In the genomic region with DNA sequence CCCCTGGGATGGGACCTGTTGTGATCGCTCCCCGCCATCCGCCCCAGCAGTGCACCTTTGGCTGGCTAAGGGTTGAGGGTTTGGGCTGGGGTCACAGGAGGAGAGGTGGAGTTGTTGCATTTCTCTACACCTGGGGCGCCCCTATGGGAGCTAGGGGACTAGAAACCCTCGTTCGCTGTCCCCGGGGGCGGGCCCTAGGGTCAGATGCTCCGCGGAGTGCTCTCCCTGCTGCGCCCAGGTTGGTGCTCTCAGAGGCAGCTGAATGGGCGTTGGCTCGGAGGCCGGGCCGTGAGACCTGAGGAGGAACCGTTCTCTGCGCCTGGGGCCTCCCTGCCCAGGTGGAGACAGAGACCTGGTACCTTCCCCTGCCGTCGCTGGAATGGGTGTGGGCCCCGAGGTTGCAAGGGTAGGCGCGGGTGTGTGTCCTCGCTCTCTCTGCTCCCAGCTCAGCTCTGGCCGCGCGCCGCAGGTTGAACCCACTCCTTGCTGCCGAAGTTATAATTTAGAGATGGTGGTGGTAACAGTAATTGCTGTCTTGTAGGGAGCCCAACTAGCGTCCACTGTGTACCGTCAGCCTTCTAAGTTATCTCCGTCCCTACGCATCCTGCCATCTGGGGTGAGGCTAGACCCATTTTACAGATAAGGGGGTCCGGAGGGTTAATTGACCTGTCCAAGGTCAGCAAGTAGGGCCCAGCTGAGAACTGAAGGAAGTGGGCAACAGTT, we compare ENCODE assay signal across 8 cellular contexts. TPM values are rescaled to one million over a fixed set of nuclear protein-coding genes. Genes with fewer than 3 reads are reported as not detected.
A peak's percentile ranks its signal among the peaks of the same experiment; 100 is the strongest.
DNase-seq lines count a peak whose midpoint lies in the region; ATAC-seq and FAIRE-seq lines count a peak whose summit lies in the region.

No MANE protein-coding gene starts in this region.

- H3K9me3 Mint-ChIP-seq in activated naive CD4-positive, alpha-beta T cell treated with anti-CD3 and anti-CD28 coated beads, Interleukin-2, amount 50 U/mL, for 72 hours, result no peaks in the 10 kb centered on the region

- H3K27ac Mint-ChIP-seq in activated naive CD4-positive, alpha-beta T cell treated with anti-CD3 and anti-CD28 coated beads, Interleukin-2, amount 50 U/mL, for 72 hours, result peak overlapping the region in 1 of 2 donors; percentile 87

- H3K4me3 ChIP-seq in right cardiac atrium (ENCODE audit: low read length), result peak overlapping the region; percentile 91
- H3K4me3 ChIP-seq in small intestine (ENCODE audit: low read depth in 1 of 2, low read length in 2 of 2), result peak overlapping the region; percentile 73

- intact Hi-C loops in right cardiac atrium (cut with DNase I), result loop anchor here (2.0 to 10.0 kb wide), 3 partner anchors 162 to 166 kb away; no protein-coding TSS in a partner anchor

- no peaks in the 10 kb centered on the region for H3K27me3 ChIP-seq in right cardiac atrium (ENCODE audit: control insufficient read depth, insufficient read depth)
- no peaks in the 10 kb centered on the region for H3K27me3 ChIP-seq in small intestine (ENCODE audit: control insufficient read depth in 2 of 2, insufficient read depth in 2 of 2, low read length in 2 of 2)

- H3K9me3 ChIP-seq in right cardiac atrium (ENCODE audit: control insufficient read depth, low read length) (no peaks in the 10 kb centered on the region), small intestine (ENCODE audit: control insufficient read depth, low read depth) (no peaks in the 10 kb centered on the region)

- peak overlapping the region; percentile 86 for H3K27ac ChIP-seq in right cardiac atrium (ENCODE audit: low read length)
- H3K27ac ChIP-seq in small intestine (ENCODE audit: low read depth in 1 of 2, low read length in 1 of 2), result peak overlapping the region; percentile 63 to 93

- WGBS in right cardiac atrium, result 25% methylated on average over 33 of the region's 33 CpGs
- WGBS in small intestine, 3 donors, result 2 to 13% (median 11%) methylated on average over 27 to 33 of the region's 33 CpGs

- H3K36me3 ChIP-seq in small intestine (ENCODE audit: control insufficient read depth in 2 of 2, insufficient read depth in 2 of 2, low read length in 2 of 2), result no peaks in the 10 kb centered on the region

- no peak for FAIRE-seq in small intestine (lab: Jason Lieb, UNC)

- peak; percentile 41 to 67 for ATAC-seq in activated naive CD4-positive, alpha-beta T cell treated with anti-CD3 and anti-CD28 coated beads, Interleukin-2, amount 50 U/mL, for 72 hours
- ATAC-seq in right cardiac atrium, result peak; percentile 15 to 20

- peak; percentile 25 for DNase-seq in NOMO-1 treated with DMSO at 0.1 percent for 48 hours (lab: John Stamatoyannopoulos, UW; ENCODE audit: unreplicated experiment)
- DNase-seq in NOMO-1 treated with dmso at 0.1 percent for 144 hours (lab: John Stamatoyannopoulos, UW; ENCODE audit: unreplicated experiment), result no peak
- DNase-seq in NCI-H69 (lab: John Stamatoyannopoulos, UW), result peak; percentile 58
- DNase-seq in activated naive CD4-positive, alpha-beta T cell treated with anti-CD3 and anti-CD28 coated beads, Interleukin-2, amount 50 U/mL, for 72 hours (ENCODE audit: low spot score in 2 of 2), result peak in 1 of 2 donors; percentile 46
- peak; percentile 38 to 73 (median 69) for DNase-seq in right cardiac atrium
- peak; percentile 77 for DNase-seq in small intestine
- no peak for DNase-seq in NCI-H187 (lab: John Stamatoyannopoulos, UW)
- DNase-seq in mesenteric fat pad (ENCODE audit: low spot score), result no peak

- H3K4me1 ChIP-seq in right cardiac atrium (ENCODE audit: control insufficient read depth, insufficient read depth, low read length) (peaks cover 9% of the 10 kb centered on the region), small intestine (ENCODE audit: control insufficient read depth in 2 of 2, insufficient read depth in 1 of 2, low read depth in 1 of 2, low read length in 1 of 2) (peaks cover 2 to 5% of the 10 kb centered on the region in 2 donors)

- H3K36me3 Mint-ChIP-seq in activated naive CD4-positive, alpha-beta T cell treated with anti-CD3 and anti-CD28 coated beads, Interleukin-2, amount 50 U/mL, for 72 hours, result no peaks in the 10 kb centered on the region

RNA-seq across cellular contexts. Expression of gene FLNB, which starts 1.0 kb away (rescaled TPM):
- 10 to 100 TPM; 17.5 to 34.2 TPM for total RNA-seq in activated naive CD4-positive, alpha-beta T cell treated with anti-CD3 and anti-CD28 coated beads, Interleukin-2, amount 50 U/mL, for 72 hours
- 10 to 100 TPM; 22.9 to 44.9 (median 29.0) TPM for total RNA-seq in right cardiac atrium
- polyA plus RNA-seq in right cardiac atrium, result 36.9 TPM
- 100 to 1,000 TPM; 137 to 335 (median 268) TPM for polyA plus RNA-seq in small intestine
- total RNA-seq in mesenteric fat pad, result 96.3 TPM

Comparison
In these comparisons a context has a peak if more than half of its experiments do, and no peak if none do; other contexts are left out.
1. DNase-seq: peak in NOMO-1 treated with DMSO at 0.1 percent for 48 hours (single experiment), NCI-H69 (single experiment), right cardiac atrium (3 of 3) and small intestine (single experiment); none in NOMO-1 treated with dmso at 0.1 percent for 144 hours (single experiment), NCI-H187 (0 of 2) and mesenteric fat pad (single experiment).